ENCODE assay signal across 8 cellular contexts in the genomic region with DNA sequence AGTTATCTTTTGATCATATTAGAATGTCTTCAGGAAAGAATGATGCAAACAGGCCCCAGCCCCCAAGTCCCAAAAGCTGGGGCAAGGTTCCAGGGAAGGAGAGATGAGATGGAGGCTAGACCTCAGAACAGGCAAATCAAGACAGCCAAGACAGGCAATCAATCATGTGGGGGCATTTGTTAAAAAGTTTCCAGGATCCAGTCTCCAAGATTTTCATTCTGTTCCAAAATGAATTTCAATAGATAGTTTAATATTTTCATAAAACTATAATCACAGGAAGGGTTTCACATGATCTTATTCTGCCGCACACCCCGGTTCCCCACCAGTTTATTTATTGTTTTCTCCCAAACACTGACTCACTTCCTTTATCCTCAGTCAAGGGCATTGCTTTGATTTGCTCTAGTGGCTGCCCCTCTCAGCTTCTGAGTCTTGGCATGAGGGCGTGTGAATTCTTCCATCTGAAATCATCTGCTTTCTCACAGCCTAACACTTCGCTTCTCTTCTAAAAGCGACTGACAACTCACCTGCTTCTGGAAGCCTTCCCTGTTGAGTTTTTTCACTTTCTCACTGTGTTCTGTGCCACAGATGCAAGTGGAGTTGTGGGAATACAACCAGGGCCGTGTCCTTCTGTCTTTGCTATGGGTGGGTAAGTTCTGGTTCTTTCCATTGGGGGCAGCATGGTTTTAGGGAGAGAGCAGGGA. TPM values are rescaled to one million over a fixed set of nuclear protein-coding genes. Genes with fewer than 3 reads are reported as not detected.
DNase-seq lines count a peak whose midpoint lies in the region; ATAC-seq and TF ChIP-seq lines count a peak whose summit lies in the region.

No MANE protein-coding gene starts in this region.

- H3K9me3 ChIP-seq in body of pancreas (no peaks in the 10 kb centered on the region), stomach (no peaks in the 10 kb centered on the region)
- H3K9me3 ChIP-seq in effector memory CD4-positive, alpha-beta T cell (ENCODE audit: control insufficient read depth, low read length) = no peaks in the 10 kb centered on the region

- no peak overlapping the region for H3K4me3 Mint-ChIP-seq in activated CD4-positive, alpha-beta memory T cell treated with anti-CD3 and anti-CD28 coated beads, Interleukin-2, amount 10 ng/mL, durations not matched to agents 7 days and 5 days

- POLR2A ChIA-PET in activated CD4-positive, alpha-beta memory T cell treated with anti-CD3 and anti-CD28 coated beads, Interleukin-2, amount 10 ng/mL, durations not matched to agents 7 days and 5 days (lab: Charles Lee) = interaction anchor here (2.2 kb wide), 1 partner anchor 356 kb away, joined by 16 read pairs; a partner anchor contains a TSS

- H3K9me3 Mint-ChIP-seq in activated CD4-positive, alpha-beta memory T cell treated with anti-CD3 and anti-CD28 coated beads, Interleukin-2, amount 10 ng/mL, durations not matched to agents 7 days and 5 days = no peaks in the 10 kb centered on the region

- H3K4me3 ChIP-seq in body of pancreas = no peak overlapping the region
- no peak overlapping the region for H3K4me3 ChIP-seq in stomach
- H3K4me3 ChIP-seq in effector memory CD4-positive, alpha-beta T cell (ENCODE audit: insufficient read depth, low read depth, low read length, poor library complexity, severe bottlenecking) = no peak overlapping the region

- 7 to 17% methylated on average over 6 of the region's 6 CpGs for WGBS in body of pancreas, 2 donors
- 28 to 51% (median 30%) methylated on average over 6 of the region's 6 CpGs for WGBS in stomach, 5 donors

- in situ Hi-C loops in G401 (cut with HindIII; ENCODE audit: low sequenced_read_pairs) = no loop called here

- no peaks in the 10 kb centered on the region for H3K36me3 Mint-ChIP-seq in activated CD4-positive, alpha-beta memory T cell treated with anti-CD3 and anti-CD28 coated beads, Interleukin-2, amount 10 ng/mL, durations not matched to agents 7 days and 5 days (ENCODE audit: low read depth)

- peak; percentile 61 for DNase-seq in G401 (ENCODE audit: low spot score)
- peak; percentile 89 for DNase-seq in M059J (ENCODE audit: low read depth)
- peak; percentile 56 to 75 (median 63) for DNase-seq in body of pancreas
- DNase-seq in islet precursor cell = peak; percentile 84
- no peak for DNase-seq in stomach
- DNase-seq in effector memory CD4-positive, alpha-beta T cell = no peak
- no peak for DNase-seq in activated CD4-positive, alpha-beta memory T cell treated with anti-CD3 and anti-CD28 coated beads, Interleukin-2, amount 10 ng/mL, durations not matched to agents 7 days and 5 days

- TF ChIP-seq CTCF in body of pancreas (IDR thresholded peaks at IDR 0.05) (peak; percentile 29 to 81 (median 62)), stomach (IDR thresholded peaks at IDR 0.05) (peak in 5 of 7 experiments; percentile 30 to 51 (median 45))

- peaks cover 33% of the 10 kb centered on the region for H3K4me1 ChIP-seq in body of pancreas
- H3K4me1 ChIP-seq in stomach = peaks cover 17 to 44% (median 34%) of the 10 kb centered on the region in 4 donors
- H3K4me1 ChIP-seq in effector memory CD4-positive, alpha-beta T cell (ENCODE audit: control insufficient read depth, insufficient read depth, low read length, poor library complexity, severe bottlenecking) = peaks cover 3% of the 10 kb centered on the region

- H3K27ac ChIP-seq in body of pancreas = peak overlapping the region; percentile 65 to 96 (median 88)
- peak overlapping the region; percentile 54 to 88 (median 83) for H3K27ac ChIP-seq in stomach
- H3K27ac ChIP-seq in effector memory CD4-positive, alpha-beta T cell (ENCODE audit: insufficient read depth, low read length, poor library complexity, severe bottlenecking) = no peak overlapping the region

- no peaks in the 10 kb centered on the region for H3K36me3 ChIP-seq in body of pancreas (replicated peaks in 1 of 2; ENCODE audit: insufficient read depth in 1 of 2, low read depth in 2 of 2)
- H3K36me3 ChIP-seq in stomach = no peaks in the 10 kb centered on the region
- H3K36me3 ChIP-seq in effector memory CD4-positive, alpha-beta T cell (ENCODE audit: control insufficient read depth, insufficient read depth, low read length) = no peaks in the 10 kb centered on the region

- no peak overlapping the region for H3K27ac Mint-ChIP-seq in activated CD4-positive, alpha-beta memory T cell treated with anti-CD3 and anti-CD28 coated beads, Interleukin-2, amount 10 ng/mL, durations not matched to agents 7 days and 5 days

- intact Hi-C loops in body of pancreas (cut with DNase I) = no loop called here
- intact Hi-C loops in stomach (cut with DNase I; ENCODE audit: low total_unique reads) = no loop called here

- CTCF ChIA-PET in activated CD4-positive, alpha-beta memory T cell treated with anti-CD3 and anti-CD28 coated beads, Interleukin-2, amount 10 ng/mL, durations not matched to agents 7 days and 5 days (lab: Charles Lee) = interaction anchor here (1.7 to 3.1 kb wide), 4 partner anchors 9 to 356 kb away, joined by 5 to 32 read pairs (median 9); a partner anchor contains a TSS

- H3K4me1 Mint-ChIP-seq in activated CD4-positive, alpha-beta memory T cell treated with anti-CD3 and anti-CD28 coated beads, Interleukin-2, amount 10 ng/mL, durations not matched to agents 7 days and 5 days = peaks cover 14% of the 10 kb centered on the region

- TF ChIP-seq EP300 in stomach (IDR thresholded peaks at IDR 0.05) = no peak

- no peaks in the 10 kb centered on the region for H3K27me3 ChIP-seq in body of pancreas
- H3K27me3 ChIP-seq in stomach = no peaks in the 10 kb centered on the region
- H3K27me3 ChIP-seq in effector memory CD4-positive, alpha-beta T cell (replicated peaks; ENCODE audit: control insufficient read depth, insufficient read depth, low read length, poor library complexity, severe bottlenecking) = no peaks in the 10 kb centered on the region

- peaks cover 15% of the 10 kb centered on the region for H3K27me3 Mint-ChIP-seq in activated CD4-positive, alpha-beta memory T cell treated with anti-CD3 and anti-CD28 coated beads, Interleukin-2, amount 10 ng/mL, durations not matched to agents 7 days and 5 days

- ATAC-seq in body of pancreas = peak; percentile 57
- ATAC-seq in HG02973 (IDR thresholded peaks at IDR 0.05; ENCODE audit: unreplicated experiment) = no peak

- TF ChIP-seq POLR2A in body of pancreas (IDR thresholded peaks at IDR 0.05) = no peak
- TF ChIP-seq POLR2A in stomach (IDR thresholded peaks at IDR 0.05) = no peak

RNA-seq across cellular contexts. Expression of a gene that starts 12.2 kb away (rescaled TPM):
- total RNA-seq in G401 (2014; rRNA removed; shearing (Covaris generic)) = 24.0 and 31.5 TPM in 2 replicates
- 16.0 and 35.9 TPM in 2 replicates for total RNA-seq in M059J (2014; rRNA removed; shearing (Covaris generic))
- total RNA-seq in body of pancreas (10 to 100 TPM; 11.4 to 27.7 TPM), stomach (100 to 1,000 TPM in 2 of 5 donors, 10 to 100 TPM in 3; 11.6 to 209 (median 35.1) TPM)
- 10 to 100 TPM in 1 of 3 donors, 1 to 10 TPM in 2; 7.6 to 13.6 (median 8.8) TPM for polyA plus RNA-seq in stomach
- total RNA-seq in activated CD4-positive, alpha-beta memory T cell treated with anti-CD3 and anti-CD28 coated beads, Interleukin-2, amount 10 ng/mL, durations not matched to agents 7 days and 5 days = 10 to 100 TPM; 40.4 to 40.8 TPM

RNA-seq across cellular contexts. Expression of a gene that starts 26.4 kb away (rescaled TPM):
- total RNA-seq in G401 (2014; rRNA removed; shearing (Covaris generic)) = 72.8 and 112 TPM in 2 replicates
- total RNA-seq in M059J (2014; rRNA removed; shearing (Covaris generic)) = 132 and 206 TPM in 2 replicates
- 10 to 100 TPM in 1 of 2 donors, 1 to 10 TPM in 1; 8.2 to 20.0 TPM for total RNA-seq in body of pancreas
- 10 to 100 TPM in 4 of 5 donors, 1 to 10 TPM in 1; 9.3 to 76.3 (median 46.8) TPM for total RNA-seq in stomach
- 10 to 100 TPM; 45.1 to 55.7 (median 52.9) TPM for polyA plus RNA-seq in stomach
- total RNA-seq in activated CD4-positive, alpha-beta memory T cell treated with anti-CD3 and anti-CD28 coated beads, Interleukin-2, amount 10 ng/mL, durations not matched to agents 7 days and 5 days = 100 to 1,000 TPM; 149 to 152 TPM

RNA-seq across cellular contexts. Expression of a gene that starts 46.4 kb away (rescaled TPM):
- total RNA-seq in G401 (2014; rRNA removed; shearing (Covaris generic)) = not detected in 2 replicates
- not detected in 2 replicates for total RNA-seq in M059J (2014; rRNA removed; shearing (Covaris generic))
- total RNA-seq in body of pancreas = 10 to 100 TPM; 23.1 to 62.8 TPM
- total RNA-seq in stomach = 10 to 100 TPM in 2 of 5 donors, 1 to 10 TPM in 2, not detected in 1; 1.8 to 31.9 (median 10.8) TPM
- 10 to 100 TPM in 2 of 3 donors, 1 to 10 TPM in 1; 3.8 to 60.1 (median 37.6) TPM for polyA plus RNA-seq in stomach
- total RNA-seq in activated CD4-positive, alpha-beta memory T cell treated with anti-CD3 and anti-CD28 coated beads, Interleukin-2, amount 10 ng/mL, durations not matched to agents 7 days and 5 days = 1 to 10 TPM; 1.3 to 1.8 TPM

RNA-seq across cellular contexts. Expression of a gene that starts 58.4 kb away (rescaled TPM):
- total RNA-seq in G401 (2014; rRNA removed; shearing (Covaris generic)) = 33.0 and 35.3 TPM in 2 replicates
- total RNA-seq in M059J (2014; rRNA removed; shearing (Covaris generic)) = 24.5 and 29.4 TPM in 2 replicates
- 1 to 10 TPM; 3.3 to 8.8 TPM for total RNA-seq in body of pancreas
- total RNA-seq in stomach = 10 to 100 TPM in 2 of 5 donors, 1 to 10 TPM in 1, under 1 TPM in 1, not detected in 1; 0.89 to 18.9 (median 9.8) TPM
- polyA plus RNA-seq in stomach = 10 to 100 TPM; 10.9 to 16.3 (median 14.4) TPM
- total RNA-seq in activated CD4-positive, alpha-beta memory T cell treated with anti-CD3 and anti-CD28 coated beads, Interleukin-2, amount 10 ng/mL, durations not matched to agents 7 days and 5 days = 10 to 100 TPM; 36.0 to 36.7 TPM

RNA-seq across cellular contexts. Expression of a gene that starts 58.6 kb away (rescaled TPM):
- 71.6 and 77.0 TPM in 2 replicates for total RNA-seq in G401 (2014; rRNA removed; shearing (Covaris generic))
- 31.7 and 36.8 TPM in 2 replicates for total RNA-seq in M059J (2014; rRNA removed; shearing (Covaris generic))
- total RNA-seq in body of pancreas (10 to 100 TPM; 39.4 to 46.8 TPM), stomach (100 to 1,000 TPM in 1 of 5 donors, 10 to 100 TPM in 4; 18.1 to 167 (median 33.6) TPM)
- polyA plus RNA-seq in stomach = 10 to 100 TPM; 11.1 to 19.7 (median 11.5) TPM
- total RNA-seq in activated CD4-positive, alpha-beta memory T cell treated with anti-CD3 and anti-CD28 coated beads, Interleukin-2, amount 10 ng/mL, durations not matched to agents 7 days and 5 days = 10 to 100 TPM; 30.6 to 30.7 TPM

Comparison
In these comparisons a context has a peak if more than half of its experiments do, and no peak if none do; other contexts are left out.
1. DNase-seq: peak in G401 (single experiment), M059J (single experiment), body of pancreas (4 of 4) and islet precursor cell (single experiment); none in stomach (single experiment), effector memory CD4-positive, alpha-beta T cell (0 of 3) and activated CD4-positive, alpha-beta memory T cell treated with anti-CD3 and anti-CD28 coated beads, Interleukin-2, amount 10 ng/mL, durations not matched to agents 7 days and 5 days (single experiment).